ENCODE assay signal across 14 cellular contexts in the genomic region with DNA sequence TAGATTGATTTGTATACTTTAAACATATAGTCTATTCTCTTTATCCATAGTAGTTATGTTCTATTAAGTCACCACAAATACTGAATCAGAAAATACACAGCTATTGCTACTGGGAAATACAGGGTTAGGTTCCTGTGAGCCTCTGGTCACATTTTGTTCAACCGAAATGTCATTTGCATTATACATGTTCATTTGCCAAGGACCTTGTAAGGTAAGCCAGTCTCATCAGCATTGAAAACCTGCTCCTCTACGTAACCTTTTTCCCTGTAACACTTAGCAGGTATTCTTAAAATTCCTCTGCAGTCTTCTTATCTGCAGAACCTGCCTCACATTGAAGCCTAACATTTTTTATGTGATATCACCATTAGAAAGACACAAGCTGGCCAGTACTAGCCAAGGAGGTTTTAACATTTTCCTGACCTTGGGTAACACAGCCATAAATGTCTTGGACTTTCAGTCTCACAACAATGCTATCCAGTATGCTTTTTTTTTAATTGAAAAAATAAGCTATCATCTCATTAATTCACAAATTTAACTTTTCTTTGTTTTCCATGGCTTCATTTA.
DNase-seq lines count a peak whose midpoint lies in the region; ATAC-seq and TF ChIP-seq lines count a peak whose summit lies in the region.
"Had no signal": no experiment of that assay in that cellular context is flagged by ENCODE, and none has a peak within 500 bp of the region (broad histone marks: within the 10 kb centered on the region; RNA-seq: fewer than 3 reads in every experiment).

No MANE protein-coding gene starts in this region.

- H3K79me2 ChIP-seq in trophoblast cell (ENCODE audit: control insufficient read depth, insufficient read depth, low read length, poor library complexity) = no peaks in the 10 kb centered on the region

- H3K4me3 ChIP-seq in cardiac muscle cell = no peak overlapping the region
- H3K4me3 ChIP-seq in heart right ventricle = no peak overlapping the region
- no peak overlapping the region for H3K4me3 ChIP-seq in left ventricle myocardium inferior
- no peak overlapping the region for H3K4me3 ChIP-seq in trophoblast cell (ENCODE audit: low read depth, low read length)
- H3K4me3 ChIP-seq: HAP-1 had no signal

- H4K8ac ChIP-seq in trophoblast cell (ENCODE audit: low read depth, low read length) = no peak overlapping the region

- H3K9me3 ChIP-seq in cardiac muscle cell (ENCODE audit: low read depth) (no peaks in the 10 kb centered on the region), heart right ventricle (no peaks in the 10 kb centered on the region), left ventricle myocardium inferior (replicated peaks) (no peaks in the 10 kb centered on the region), trophoblast cell (ENCODE audit: insufficient read depth, low read depth, low read length) (no peaks in the 10 kb centered on the region)
- H3K9me3 ChIP-seq: Caco-2, HAP-1 had no signal

- no peak overlapping the region for H2BK12ac ChIP-seq in trophoblast cell (ENCODE audit: low read length)

- H3K18ac ChIP-seq in trophoblast cell (ENCODE audit: low read length) = no peak overlapping the region

- H3K27ac ChIP-seq in cardiac muscle cell = peak overlapping the region; percentile 86
- H3K27ac ChIP-seq in heart right ventricle = peak overlapping the region in 6 of 10 donors; percentile 53 to 86 (median 72)
- peak overlapping the region; percentile 82 for H3K27ac ChIP-seq in left ventricle myocardium inferior (replicated peaks)
- no peak overlapping the region for H3K27ac ChIP-seq in trophoblast cell (ENCODE audit: low read depth, low read length)

- H2AFZ ChIP-seq in trophoblast cell (ENCODE audit: insufficient read depth, low read length, poor library complexity) = no peak overlapping the region

- no peak overlapping the region for H3K4me2 ChIP-seq in trophoblast cell (ENCODE audit: low read length)

- 32 to 45% methylated on average over 2 of the region's 2 CpGs for WGBS in heart right ventricle, 2 donors
- WGBS in trophoblast cell (ENCODE audit: extremely low coverage, insufficient coverage, insufficient read length) = no CpG with 5 or more reads among the region's 2 CpGs

- H4K12ac ChIP-seq in trophoblast cell (ENCODE audit: low read depth, low read length) = no peak overlapping the region

- TF ChIP-seq CTCF in cardiac muscle cell (IDR thresholded peaks at IDR 0.05; ENCODE audit: low read depth, low read length) = no peak
- no peak for TF ChIP-seq CTCF in heart right ventricle (IDR thresholded peaks at IDR 0.05)
- TF ChIP-seq CTCF in left ventricle myocardium inferior (IDR thresholded peaks at IDR 0.05; ENCODE audit: borderline replicate concordance) = no peak

- H3K23ac ChIP-seq in trophoblast cell (ENCODE audit: low read length) = no peak overlapping the region

- H3K27me3 ChIP-seq in cardiac muscle cell = no peaks in the 10 kb centered on the region
- H3K27me3 ChIP-seq in heart right ventricle = no peaks in the 10 kb centered on the region
- H3K27me3 ChIP-seq in left ventricle myocardium inferior (ENCODE audit: low read depth) = no peaks in the 10 kb centered on the region
- no peaks in the 10 kb centered on the region for H3K27me3 ChIP-seq in trophoblast cell (ENCODE audit: insufficient read depth, low read length)

- no peak overlapping the region for H3K14ac ChIP-seq in trophoblast cell (ENCODE audit: low read length)

- no peak overlapping the region for H2BK120ac ChIP-seq in trophoblast cell (ENCODE audit: insufficient read depth, low read length, poor library complexity)

- H3K4me1 ChIP-seq in cardiac muscle cell (ENCODE audit: low read depth) (peaks cover 24% of the 10 kb centered on the region), heart right ventricle (peaks cover 0 to 14% (median 0%) of the 10 kb centered on the region in 9 donors), left ventricle myocardium inferior (peaks cover 20% of the 10 kb centered on the region), trophoblast cell (ENCODE audit: control insufficient read depth in 1 of 2, insufficient read depth in 2 of 2, low read length in 2 of 2) (no peaks in the 10 kb centered on the region)
- H3K4me1 ChIP-seq: Caco-2, HAP-1 had no signal

- H3K4ac ChIP-seq in trophoblast cell (ENCODE audit: low read depth, low read length) = no peak overlapping the region

- H4K91ac ChIP-seq in trophoblast cell (ENCODE audit: low read depth, low read length) = no peak overlapping the region

- H2BK5ac ChIP-seq in trophoblast cell (ENCODE audit: low read depth, low read length, poor library complexity) = no peak overlapping the region

- DNase-seq in cardiac muscle cell (ENCODE audit: low read depth in 1 of 2, low spot score in 1 of 2) (peak in 1 of 2 donors; percentile 43), left cardiac atrium (no peak), heart right ventricle (no peak), left ventricle myocardium inferior (no peak), trophoblast cell (peak; percentile 4 to 76)
- no peak for DNase-seq in NK-92 treated with Interleukin-12 subunit alpha and Interleukin-12 subunit beta, amount 100 ng/mL, for 24 hours (lab: John Stamatoyannopoulos, UW)
- DNase-seq: C1 segment of cervical spinal cord; Caco-2; CD4-positive, alpha-beta memory T cell; DMS153; DND-41; GOT3; HFFc6 had no signal

- H2AK5ac ChIP-seq in trophoblast cell (ENCODE audit: low read length) = no peak overlapping the region

- H3K79me1 ChIP-seq in trophoblast cell (ENCODE audit: low read length) = no peaks in the 10 kb centered on the region

- ATAC-seq in left cardiac atrium = no peak
- peak in 6 of 8 donors; percentile 42 to 70 (median 60) for ATAC-seq in heart right ventricle

- H3K36me3 ChIP-seq in cardiac muscle cell = no peaks in the 10 kb centered on the region
- no peaks in the 10 kb centered on the region for H3K36me3 ChIP-seq in heart right ventricle
- H3K36me3 ChIP-seq in left ventricle myocardium inferior = no peaks in the 10 kb centered on the region
- no peaks in the 10 kb centered on the region for H3K36me3 ChIP-seq in trophoblast cell (ENCODE audit: control insufficient read depth in 1 of 2, insufficient read depth in 2 of 2, low read length in 2 of 2)
- H3K36me3 ChIP-seq: HAP-1 had no signal

- intact Hi-C loops in left cardiac atrium (cut with DNase I) = no loop called here
- intact Hi-C loops in heart right ventricle (cut with DNase I) = loop anchor here in 1 of 10 donors (10.0 kb wide), 1 partner anchor 141 kb away; no protein-coding TSS in a partner anchor
- intact Hi-C loops in left ventricle myocardium inferior (cut with micrococcal nuclease) = no loop called here

- H3K9ac ChIP-seq in trophoblast cell (ENCODE audit: low read length) = no peak overlapping the region

Comparison
In these comparisons a context has a peak if more than half of its experiments do, and no peak if none do; other contexts are left out.
1. ATAC-seq: peak in heart right ventricle (6 of 8); none in left cardiac atrium (0 of 2).
2. DNase-seq: peak in trophoblast cell (2 of 2); none in left cardiac atrium (single experiment), heart right ventricle (0 of 2), left ventricle myocardium inferior (single experiment) and NK-92 treated with Interleukin-12 subunit alpha and Interleukin-12 subunit beta, amount 100 ng/mL, for 24 hours (single experiment).